In the genomic region with DNA sequence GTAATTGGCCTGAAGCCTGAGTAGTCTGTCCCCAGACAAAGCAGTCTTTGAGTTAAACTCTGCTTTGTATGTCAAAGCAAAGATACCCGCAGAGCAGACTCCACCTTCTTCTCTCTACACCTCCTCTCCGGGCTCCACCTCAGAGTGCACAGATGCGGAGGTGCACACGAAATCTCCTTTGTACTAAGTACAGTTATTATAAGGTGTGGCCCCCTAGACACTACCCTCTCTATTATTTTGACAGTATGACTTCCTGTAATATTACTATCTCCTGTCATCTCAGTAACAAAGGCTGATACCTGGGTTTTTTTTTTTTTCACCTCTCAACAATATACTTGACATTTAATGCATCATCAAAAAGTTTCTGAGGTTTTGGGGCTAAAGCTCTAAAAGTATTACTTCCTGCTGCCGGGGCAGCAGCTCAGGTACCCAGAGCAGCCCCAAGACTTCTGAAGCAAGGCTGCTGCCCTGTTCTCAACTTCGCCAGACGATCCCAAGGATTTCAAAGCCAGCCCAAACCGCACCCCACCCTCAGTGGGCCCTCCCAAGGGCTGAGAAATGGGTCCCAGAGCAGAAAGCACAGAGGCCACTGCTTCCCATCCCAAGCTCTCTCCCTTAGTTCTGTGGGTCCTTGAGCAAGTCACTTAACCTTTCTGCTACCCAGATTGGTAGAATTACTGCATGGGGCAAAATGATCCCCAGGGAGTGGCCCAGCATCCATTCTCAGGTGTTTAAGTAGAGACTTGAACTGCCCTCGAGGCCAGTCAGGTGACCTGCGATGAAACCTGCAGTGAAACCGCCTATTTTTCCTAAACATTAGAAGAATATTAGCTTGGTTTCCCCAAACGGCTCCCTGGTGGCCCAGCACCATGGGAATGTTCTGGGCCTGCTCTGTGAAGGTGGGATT, we compare ENCODE assay signal across 9 cellular contexts.
DNase-seq lines count a peak whose midpoint lies in the region; ATAC-seq and TF ChIP-seq lines count a peak whose summit lies in the region.
"Had no signal": no experiment of that assay in that cellular context is flagged by ENCODE, and none has a peak within 500 bp of the region (broad histone marks: within the 10 kb centered on the region; RNA-seq: fewer than 3 reads in every experiment).

No MANE protein-coding gene starts in this region.

- no peak for TF ChIP-seq POLR2A in transverse colon (IDR thresholded peaks at IDR 0.05)

- TF ChIP-seq CTCF in lower lobe of right lung (IDR thresholded peaks at IDR 0.05) = no peak
- no peak for TF ChIP-seq CTCF in transverse colon (IDR thresholded peaks at IDR 0.05)

- H3K9me3 ChIP-seq in lower lobe of right lung (no peaks in the 10 kb centered on the region), transverse colon (no peaks in the 10 kb centered on the region)
- H3K9me3 ChIP-seq: tibial artery had no signal

- ATAC-seq in lower lobe of right lung (peak; percentile 58 to 66), GM18873 (IDR thresholded peaks at IDR 0.05; ENCODE audit: low FRiP score, unreplicated experiment) (no peak), GM19463 (IDR thresholded peaks at IDR 0.05; ENCODE audit: unreplicated experiment) (no peak)

- no peaks in the 10 kb centered on the region for H3K4me1 ChIP-seq in lower lobe of right lung
- H3K4me1 ChIP-seq in transverse colon = peaks cover 0 to 13% (median 0%) of the 10 kb centered on the region in 4 donors
- H3K4me1 ChIP-seq: tibial artery had no signal

- in situ Hi-C loops in transverse colon (cut with MboI; ENCODE audit: low pct_ligation_motif_present in 1 of 4, low pct_unique_long_range_greater_than_20kb in 1 of 4, low sequenced_read_pairs in 3 of 4) = no loop called here

- intact Hi-C loops in lower lobe of right lung (cut with DNase I) (no loop called here), transverse colon (cut with DNase I; ENCODE audit: low total_unique reads) (no loop called here)

- H3K27ac ChIP-seq in lower lobe of right lung (no peak overlapping the region), transverse colon (peak overlapping the region in 3 of 4 donors; percentile 32 to 34 (median 32))
- H3K27ac ChIP-seq: tibial artery had no signal

- 44 to 64% methylated on average over 4 to 12 of the region's 12 CpGs for WGBS in transverse colon (ENCODE audit: low coverage in 1 of 2), 2 donors

- no peak for TF ChIP-seq EP300 in transverse colon (IDR thresholded peaks at IDR 0.05; ENCODE audit: low read depth)

- H3K4me3 ChIP-seq in lower lobe of right lung (no peak overlapping the region), transverse colon (no peak overlapping the region)
- H3K4me3 ChIP-seq: tibial artery had no signal

- peak; percentile 69 for DNase-seq in activated gamma-delta T cell treated with Interleukin-2 at 50 U/mL for 16 hours
- DNase-seq in activated gamma-delta T cell (lab: John Stamatoyannopoulos, UW) = no peak
- DNase-seq in activated CD8-positive, alpha-beta memory T cell treated with anti-CD3 and anti-CD28 coated beads for 1 hour (ENCODE audit: extremely low read depth in 1 of 2, low read depth in 1 of 2) = peak; percentile 38 to 55
- DNase-seq in lower lobe of right lung = no peak
- no peak for DNase-seq in transverse colon
- DNase-seq in NCI-H2196 treated with DMSO at 0.1 percent for 48 hours (lab: John Stamatoyannopoulos, UW; ENCODE audit: unreplicated experiment) = no peak
- DNase-seq: tibial artery had no signal

- H3K27me3 ChIP-seq in lower lobe of right lung (ENCODE audit: low read depth) (no peaks in the 10 kb centered on the region), transverse colon (no peaks in the 10 kb centered on the region)
- H3K27me3 ChIP-seq: tibial artery had no signal

- no peaks in the 10 kb centered on the region for H3K36me3 ChIP-seq in lower lobe of right lung
- no peaks in the 10 kb centered on the region for H3K36me3 ChIP-seq in transverse colon
- H3K36me3 ChIP-seq: tibial artery had no signal

Comparison
In these comparisons a context has a peak if more than half of its experiments do, and no peak if none do; other contexts are left out.
1. DNase-seq: peak in activated gamma-delta T cell treated with Interleukin-2 at 50 U/mL for 16 hours (single experiment) and activated CD8-positive, alpha-beta memory T cell treated with anti-CD3 and anti-CD28 coated beads for 1 hour (2 of 2); none in activated gamma-delta T cell (single experiment), lower lobe of right lung (single experiment), transverse colon (single experiment) and NCI-H2196 treated with DMSO at 0.1 percent for 48 hours (single experiment).
2. ATAC-seq: peak in lower lobe of right lung (2 of 2); none in GM18873 (single experiment) and GM19463 (single experiment).